Comparison of ENCODE assay signal across 17 cellular contexts in genomic region chr1:179807691-179808485, GRCh38.
DNase-seq lines count a peak whose midpoint lies in the region; ATAC-seq, FAIRE-seq and TF ChIP-seq lines count a peak whose summit lies in the region.
"Had no signal": no experiment of that assay in that cellular context is flagged by ENCODE, and none has a peak within 500 bp of the region (broad histone marks: within the 10 kb centered on the region; RNA-seq: fewer than 3 reads in every experiment).

No MANE protein-coding gene starts in this region.

- H3K9me1 ChIP-seq in IMR-90 (ENCODE audit: insufficient read depth, low read length) = no peaks in the 10 kb centered on the region

- WGBS in IMR-90 (ENCODE audit: extremely low coverage in 2 of 2, insufficient read length in 1 of 2), 2 experiments = no CpG with 5 or more reads among the region's 11 CpGs

- FAIRE-seq in bronchial epithelial cell (lab: Jason Lieb, UNC) = no peak
- FAIRE-seq: GM12891 had no signal

- no peaks in the 10 kb centered on the region for H4K20me1 ChIP-seq in IMR-90 (ENCODE audit: insufficient read depth, low read length)

- H3K27ac ChIP-seq in AG04450 (ENCODE audit: low read depth, low read length) (peak overlapping the region; percentile 31), IMR-90 (ENCODE audit: insufficient read depth, low read length) (no peak overlapping the region)
- H3K27ac ChIP-seq: SK-N-MC, upper lobe of right lung, WERI-Rb-1 had no signal

- peak; percentile 85 for ATAC-seq in IMR-90 (ENCODE audit: low read depth)
- no peak for ATAC-seq in GM21619 (IDR thresholded peaks at IDR 0.05; ENCODE audit: unreplicated experiment)
- ATAC-seq in GM18867 (IDR thresholded peaks at IDR 0.05; ENCODE audit: unreplicated experiment) = no peak
- ATAC-seq: activated CD8-positive, alpha-beta memory T cell treated with anti-CD3 and anti-CD28 coated beads, Interleukin-2, amount 10 ng/mL, durations not matched to agents 7 days and 5 days; upper lobe of right lung had no signal

- peak overlapping the region; percentile 57 for H2BK5ac ChIP-seq in IMR-90 (ENCODE audit: low read depth, low read length, poor library complexity, severe bottlenecking)

- H2BK15ac ChIP-seq in IMR-90 (ENCODE audit: low read depth, low read length) = no peak overlapping the region

- H2AK9ac ChIP-seq in IMR-90 (replicated peaks; ENCODE audit: low read depth, low read length, poor library complexity) = no peak overlapping the region

- no peak overlapping the region for H3K4me2 ChIP-seq in IMR-90 (ENCODE audit: low read depth, low read length)

- intact Hi-C loops in IMR-90 (cut with micrococcal nuclease) = loop anchor here (5.0 kb wide), 1 partner anchor 56 kb away; no protein-coding TSS in a partner anchor

- no peak overlapping the region for H3K23ac ChIP-seq in IMR-90 (ENCODE audit: low read depth, low read length)

- H3K56ac ChIP-seq in IMR-90 (ENCODE audit: extremely low read depth, insufficient read depth, low read length) = no peak overlapping the region

- no peak overlapping the region for H3K14ac ChIP-seq in IMR-90 (replicated peaks; ENCODE audit: low read depth, low read length)

- no peak overlapping the region for H2BK120ac ChIP-seq in IMR-90 (ENCODE audit: low read depth, low read length)

- no peak for TF ChIP-seq POLR2A in IMR-90 (IDR thresholded peaks at IDR 0.05; ENCODE audit: low read depth, low read length)

- H3K4me1 ChIP-seq in IMR-90 (ENCODE audit: control insufficient read depth, insufficient read depth, low read length) = peaks cover 9% of the 10 kb centered on the region
- H3K4me1 ChIP-seq: upper lobe of right lung had no signal

- no peak overlapping the region for H2BK20ac ChIP-seq in IMR-90 (ENCODE audit: low read depth, low read length)

- no peak overlapping the region for H3K9ac ChIP-seq in IMR-90 (ENCODE audit: low read depth, low read length)

- dilution Hi-C loops in IMR-90 (cut with HindIII; ENCODE audit: low sequenced_read_pairs, unreplicated experiment) = no loop called here

- H4K5ac ChIP-seq in IMR-90 (ENCODE audit: low read depth, low read length) = no peak overlapping the region

- no peak for TF ChIP-seq RAD21 in IMR-90 (IDR thresholded peaks at IDR 0.05; ENCODE audit: low read length)

- TF ChIP-seq CTCF in AG04450 (IDR thresholded peaks at IDR 0.05; ENCODE audit: low read depth, low read length) (no peak), IMR-90 (conservative IDR thresholded peaks at IDR 0.05; ENCODE audit: low read depth, low read length) (no peak), bronchial epithelial cell (IDR thresholded peaks at IDR 0.05; ENCODE audit: insufficient read depth, low read length, severe bottlenecking) (no peak)

- H3K79me1 ChIP-seq in IMR-90 (ENCODE audit: low read depth in 1 of 2, low read length in 2 of 2) = no peaks in the 10 kb centered on the region

- in situ Hi-C loops in IMR-90 (cut with MboI; ENCODE audit: low sequenced_read_pairs) = loop anchor here (25.0 kb wide), 1 partner anchor 571 kb away; the partner anchor contains the start of gene ABL2

- peaks cover 30% of the 10 kb centered on the region for H3K27me3 ChIP-seq in AG04450 (ENCODE audit: control insufficient read depth, insufficient read depth, low read length)
- peaks cover 44% of the 10 kb centered on the region for H3K27me3 ChIP-seq in IMR-90 (ENCODE audit: control insufficient read depth, insufficient read depth, low read length)
- no peaks in the 10 kb centered on the region for H3K27me3 ChIP-seq in bronchial epithelial cell (ENCODE audit: control insufficient read depth, insufficient read depth, low read length)
- H3K27me3 ChIP-seq: upper lobe of right lung had no signal

- no peak overlapping the region for H3K4me3 ChIP-seq in AG04450 (ENCODE audit: low read depth, low read length)
- H3K4me3 ChIP-seq in IMR-90 (ENCODE audit: insufficient read depth, low read depth, low read length) = no peak overlapping the region
- no peak overlapping the region for H3K4me3 ChIP-seq in bronchial epithelial cell (ENCODE audit: low read depth, low read length)
- H3K4me3 ChIP-seq: SK-N-MC, upper lobe of right lung had no signal

- CTCF ChIA-PET in AG04450 (lab: Charles Lee) = interaction anchor here (0.6 to 14.7 kb wide), 3 partner anchors 11 to 103 kb away, joined by 3 to 1155 read pairs (median 3); no protein-coding TSS in a partner anchor
- CTCF ChIA-PET in IMR-90 (lab: Yijun Ruan, JAX) = interaction anchor here (0.8 to 4.1 kb wide), 3 partner anchors 31 to 103 kb away, joined by 4 to 131 read pairs (median 17); no protein-coding TSS in a partner anchor

- peak overlapping the region; percentile 45; the same call in 1 of the 2 replicates for H2AK5ac ChIP-seq in IMR-90 (ENCODE audit: low read depth, low read length)

- POLR2A ChIA-PET in AG04450 (lab: Yijun Ruan, JAX) = interaction anchor here (0.8 kb wide), 1 partner anchor 11 kb away, joined by 3 read pairs; no protein-coding TSS in a partner anchor
- POLR2A ChIA-PET in IMR-90 (lab: Charles Lee; ENCODE audit: unreplicated experiment) = no interaction called here

- DNase-seq in AG04450 (ENCODE audit: low read depth, low spot score) (peak; percentile 57), IMR-90 (peak; percentile 96), bronchial epithelial cell (ENCODE audit: low read depth) (peak; percentile 18), kidney tubule cell (ENCODE audit: low spot score) (peak; percentile 44), DMS79 treated with DMSO at 0.1 percent for 48 hours (lab: John Stamatoyannopoulos, UW) (no peak), NCI-H2227 (lab: John Stamatoyannopoulos, UW; ENCODE audit: unreplicated experiment) (no peak)
- DNase-seq: activated CD8-positive, alpha-beta memory T cell treated with anti-CD3 and anti-CD28 coated beads, Interleukin-2, amount 10 ng/mL, durations not matched to agents 7 days and 5 days; activated naive CD8-positive, alpha-beta T cell treated with anti-CD3 and anti-CD28 coated beads for 36 hours; DMS153; NCI-H2029; stimulated activated CD4-positive, alpha-beta T cell treated with anti-CD3 and anti-CD28 coated beads, Interleukin-1b, Interleukin-23, amount 100 ng/mL, for 48 hours; upper lobe of right lung; WERI-Rb-1 had no signal

- peak overlapping the region; percentile 47; the same call in 1 of the 2 replicates for H4K91ac ChIP-seq in IMR-90 (ENCODE audit: insufficient read depth, low read depth, low read length)

- H3K18ac ChIP-seq in IMR-90 (ENCODE audit: low read depth, low read length) = peak overlapping the region; percentile 16; the same call in 1 of the 2 replicates

- H3K4ac ChIP-seq in IMR-90 (ENCODE audit: low read depth, low read length) = no peak overlapping the region; the same call in 1 of the 2 replicates

- no peaks in the 10 kb centered on the region for H3K9me3 ChIP-seq in AG04450 (ENCODE audit: control insufficient read depth, insufficient read depth, low read length)
- H3K9me3 ChIP-seq in IMR-90 (ENCODE audit: control insufficient read depth, insufficient read depth, low read length) = no peaks in the 10 kb centered on the region
- H3K9me3 ChIP-seq: upper lobe of right lung had no signal

- no peaks in the 10 kb centered on the region for H3K36me3 ChIP-seq in IMR-90 (ENCODE audit: control insufficient read depth, insufficient read depth, low read length)
- no peaks in the 10 kb centered on the region for H3K36me3 ChIP-seq in bronchial epithelial cell (ENCODE audit: control insufficient read depth, insufficient read depth, low read length)
- H3K36me3 ChIP-seq: upper lobe of right lung, WERI-Rb-1 had no signal

- peak overlapping the region; percentile 28 for H2AFZ ChIP-seq in IMR-90 (replicated peaks; ENCODE audit: low read length, poor library complexity)

- no TSS peak for BruUV-seq in IMR-90 (replicated peaks; lab: Mats Ljungman, UMichigan)

- 0 out of 4 replicates have a peak overlapping the region, but pooled peaks of 1 of the 2 experiments have one; percentile 14 for H4K8ac ChIP-seq in IMR-90 (ENCODE audit: low read depth in 2 of 2, low read length in 2 of 2)

TF ChIP-seq in IMR-90, 13 proteins besides CTCF, POLR2A, EP300 and RAD21:
- TF ChIP-seq FOS (IDR thresholded peaks at IDR 0.05; ENCODE audit: low read depth, low read length) (peak; percentile 80), RCOR1 (IDR thresholded peaks at IDR 0.05; ENCODE audit: insufficient replicate concordance, low read length) (peak; percentile 91), MAFK (IDR thresholded peaks at IDR 0.05; ENCODE audit: low read depth, low read length) (no peak; the same call in 1 of the 2 replicates), CEBPB (IDR thresholded peaks at IDR 0.05; ENCODE audit: low read depth, low read length) (peak; percentile 85), NFE2L2 (IDR thresholded peaks at IDR 0.05; ENCODE audit: low read depth, low read length) (peak; percentile 58; the same call in 1 of the 2 replicates), BHLHE40 (IDR thresholded peaks at IDR 0.05; ENCODE audit: low read depth, low read length) (peak; percentile 69; the same call in 1 of the 2 replicates)
- TF ChIP-seq, protein P1, sequence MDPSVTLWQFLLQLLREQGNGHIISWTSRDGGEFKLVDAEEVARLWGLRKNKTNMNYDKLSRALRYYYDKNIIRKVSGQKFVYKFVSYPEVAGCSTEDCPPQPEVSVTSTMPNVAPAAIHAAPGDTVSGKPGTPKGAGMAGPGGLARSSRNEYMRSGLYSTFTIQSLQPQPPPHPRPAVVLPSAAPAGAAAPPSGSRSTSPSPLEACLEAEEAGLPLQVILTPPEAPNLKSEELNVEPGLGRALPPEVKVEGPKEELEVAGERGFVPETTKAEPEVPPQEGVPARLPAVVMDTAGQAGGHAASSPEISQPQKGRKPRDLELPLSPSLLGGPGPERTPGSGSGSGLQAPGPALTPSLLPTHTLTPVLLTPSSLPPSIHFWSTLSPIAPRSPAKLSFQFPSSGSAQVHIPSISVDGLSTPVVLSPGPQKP (IDR thresholded peaks at IDR 0.05; ENCODE audit: borderline replicate concordance, low read depth, low read length) = no peak

Comparison
In these comparisons a context has a peak if more than half of its experiments do, and no peak if none do; other contexts are left out.
1. DNase-seq: peak in AG04450 (single experiment), IMR-90 (single experiment), bronchial epithelial cell (single experiment) and kidney tubule cell (single experiment); none in DMS79 treated with DMSO at 0.1 percent for 48 hours (single experiment) and NCI-H2227 (single experiment).